13 cellular contexts compared by ENCODE assay signal in genomic region chr22:20490183-20490940, GRCh38.
"Had no signal": no experiment of that assay in that cellular context is flagged by ENCODE, and none has a peak within 500 bp of the region (broad histone marks: within the 10 kb centered on the region; RNA-seq: fewer than 3 reads in every experiment).

No MANE protein-coding gene starts in this region.

- ATAC-seq: esophagus mucosa had no signal

- H3K27ac Mint-ChIP-seq: activated naive CD4-positive, alpha-beta T cell treated with anti-CD3 and anti-CD28 coated beads for 36 hours had no signal

- H3K4me3 Mint-ChIP-seq: activated naive CD4-positive, alpha-beta T cell treated with anti-CD3 and anti-CD28 coated beads for 36 hours had no signal

- DNase-seq: activated CD4-positive, alpha-beta T cell treated with anti-CD3 and anti-CD28 coated beads, Interleukin-2, amount 50 U/mL, for 48 hours; activated naive CD4-positive, alpha-beta T cell treated with anti-CD3 and anti-CD28 coated beads for 36 hours; dorsolateral prefrontal cortex; midbrain; retina; stimulated activated CD4-positive, alpha-beta T cell treated with anti-CD3 and anti-CD28 coated beads, Interleukin-12 subunit alpha, Interleukin-12 subunit beta, amount 100 ng/mL, for 4 hours; stimulated activated CD4-positive, alpha-beta T cell treated with anti-CD3 and anti-CD28 coated beads, Interleukin-2, amount 100 ng/mL, for 24 hours; substantia nigra had no signal

- H3K36me3 ChIP-seq: cardiac muscle cell had no signal

- H3K27ac ChIP-seq: cardiac muscle cell, dorsolateral prefrontal cortex, neutrophil, tibial nerve had no signal

- H3K27me3 ChIP-seq: cardiac muscle cell, dorsolateral prefrontal cortex, neutrophil, tibial nerve had no signal

- H3K9me3 Mint-ChIP-seq: activated naive CD4-positive, alpha-beta T cell treated with anti-CD3 and anti-CD28 coated beads for 36 hours had no signal

- H3K4me3 ChIP-seq: cardiac muscle cell, dorsolateral prefrontal cortex, lung, tibial nerve had no signal

- H3K9me3 ChIP-seq: neutrophil, tibial nerve had no signal
